8 cellular contexts compared by ENCODE assay signal in genomic region chr1:32464191-32464715, GRCh38. TPM values are rescaled to one million over a fixed set of nuclear protein-coding genes. Genes with fewer than 3 reads are reported as not detected.
DNase-seq lines count a peak whose midpoint lies in the region; FAIRE-seq and TF ChIP-seq lines count a peak whose summit lies in the region.

No MANE protein-coding gene starts in this region.

- H3K79me2 ChIP-seq in fibroblast of lung (ENCODE audit: control insufficient read depth, insufficient read depth, low read length) = no peaks in the 10 kb centered on the region

- H3K27ac ChIP-seq in SJSA1 (no peak overlapping the region), fibroblast of lung (ENCODE audit: insufficient read depth, low read length) (no peak overlapping the region), neuronal stem cell (replicated peaks; ENCODE audit: low read length) (no peak overlapping the region)

- no peak overlapping the region for H4K91ac ChIP-seq in neuronal stem cell (ENCODE audit: low read depth, low read length, poor library complexity)

- no peak for TF ChIP-seq CTCF in fibroblast of lung (conservative IDR thresholded peaks at IDR 0.05 in 1 of 2, IDR thresholded peaks at IDR 0.05 in 1 of 2; ENCODE audit: low read depth in 1 of 2, low read length in 2 of 2)

- no peak overlapping the region for H2BK12ac ChIP-seq in neuronal stem cell (ENCODE audit: low read length)

- DNase-seq in GM12891 (ENCODE audit: insufficient read length, low spot score) = no peak
- no peak for DNase-seq in SJSA1 (ENCODE audit: low read depth in 1 of 2, low spot score in 2 of 2)
- peak; percentile 13 to 27 for DNase-seq in fibroblast of lung (ENCODE audit: low read depth in 2 of 2)
- DNase-seq in neuronal stem cell (ENCODE audit: low spot score) = peak; percentile 35
- no peak for DNase-seq in hippocampal formation (lab: John Stamatoyannopoulos, UW)
- no peak for DNase-seq in putamen (ENCODE audit: low spot score)
- no peak for DNase-seq in iPS-NIHi11 (ENCODE audit: low spot score)
- no peak for DNase-seq in NCI-H2029 (lab: John Stamatoyannopoulos, UW)

- H3K9me3 ChIP-seq in SJSA1 (replicated peaks) (peaks cover 6% of the 10 kb centered on the region), fibroblast of lung (ENCODE audit: control insufficient read depth, insufficient read depth, low read depth, low read length) (no peaks in the 10 kb centered on the region), neuronal stem cell (replicated peaks in 1 of 2; ENCODE audit: control insufficient read depth in 2 of 2, insufficient read depth in 1 of 2, low read depth in 1 of 2, low read length in 2 of 2) (peaks cover 3 to 4% of the 10 kb centered on the region in 2 donors)

- H3K4ac ChIP-seq in neuronal stem cell (ENCODE audit: low read length) = no peak overlapping the region

- WGBS in neuronal stem cell (ENCODE audit: extremely low coverage in 2 of 2, insufficient read length in 2 of 2, insufficient replicate concordance in 1 of 2), 2 donors = no CpG with 5 or more reads among the region's 19 CpGs

- no peak overlapping the region for H3K9ac ChIP-seq in fibroblast of lung (ENCODE audit: insufficient read depth, low read length)
- H3K9ac ChIP-seq in neuronal stem cell (ENCODE audit: low read depth, low read length, poor library complexity) = no peak overlapping the region

- H3K14ac ChIP-seq in neuronal stem cell (ENCODE audit: low read length) = no peak overlapping the region

- H3K27me3 ChIP-seq in SJSA1 (replicated peaks) (peaks cover 32% of the 10 kb centered on the region), fibroblast of lung (ENCODE audit: control insufficient read depth, insufficient read depth, low read length) (peaks cover 30% of the 10 kb centered on the region), neuronal stem cell (ENCODE audit: control insufficient read depth in 3 of 3, insufficient read depth in 3 of 3, low read depth in 1 of 3, low read length in 3 of 3) (peaks cover 0 to 21% (median 0%) of the 10 kb centered on the region in 3 experiments)

- no peak for TF ChIP-seq POLR2A in GM12891 (IDR thresholded peaks at IDR 0.05; ENCODE audit: low read depth, low read length)

- no peak overlapping the region for H2AK5ac ChIP-seq in neuronal stem cell (ENCODE audit: low read depth, low read length)

- H3K18ac ChIP-seq in neuronal stem cell (ENCODE audit: low read length) = no peak overlapping the region

- H3K4me1 ChIP-seq in SJSA1 (replicated peaks) (peaks cover 11% of the 10 kb centered on the region), fibroblast of lung (ENCODE audit: control insufficient read depth, extremely low read depth, insufficient read depth, low read length) (peaks cover 2% of the 10 kb centered on the region), neuronal stem cell (ENCODE audit: control insufficient read depth in 2 of 2, insufficient read depth in 1 of 2, low read depth in 1 of 2, low read length in 2 of 2) (peaks cover 0 to 9% of the 10 kb centered on the region in 2 donors)

- no peaks in the 10 kb centered on the region for H3K79me1 ChIP-seq in neuronal stem cell (ENCODE audit: low read depth, low read length)

- FAIRE-seq in GM12891 (lab: Jason Lieb, UNC) = peak; percentile 66

- H3K4me2 ChIP-seq in fibroblast of lung (ENCODE audit: extremely low read depth, insufficient read depth, low read length) = peak overlapping the region; percentile 76
- H3K4me2 ChIP-seq in neuronal stem cell (ENCODE audit: insufficient read depth, low read length, poor library complexity, severe bottlenecking) = peak overlapping the region; percentile 58

- no peaks in the 10 kb centered on the region for H3K36me3 ChIP-seq in SJSA1
- no peaks in the 10 kb centered on the region for H3K36me3 ChIP-seq in fibroblast of lung (ENCODE audit: control insufficient read depth, insufficient read depth, low read length)
- H3K36me3 ChIP-seq in neuronal stem cell (replicated peaks in 1 of 2; ENCODE audit: control insufficient read depth in 2 of 2, insufficient read depth in 2 of 2, low read length in 2 of 2) = no peaks in the 10 kb centered on the region

- H3K23ac ChIP-seq in neuronal stem cell (ENCODE audit: low read depth, low read length, poor library complexity) = no peak overlapping the region

- H4K8ac ChIP-seq in neuronal stem cell (ENCODE audit: low read depth, low read length) = no peak overlapping the region

- no peak overlapping the region for H2BK5ac ChIP-seq in neuronal stem cell (ENCODE audit: low read length)

- no peak overlapping the region for H2BK120ac ChIP-seq in neuronal stem cell (ENCODE audit: low read depth, low read length)

- H2BK15ac ChIP-seq in neuronal stem cell (ENCODE audit: low read length) = no peak overlapping the region

- no peaks in the 10 kb centered on the region for H4K20me1 ChIP-seq in fibroblast of lung (ENCODE audit: control insufficient read depth, extremely low read depth, insufficient read depth, low read length)

- peak overlapping the region; percentile 24; the same call in 1 of the 2 replicates for H3K4me3 ChIP-seq in SJSA1
- peak overlapping the region; percentile 16 to 60 (median 38) for H3K4me3 ChIP-seq in fibroblast of lung (replicated peaks in 1 of 4; ENCODE audit: control extremely low read depth in 1 of 4, insufficient read depth in 1 of 4, low read depth in 3 of 4, low read length in 4 of 4)
- H3K4me3 ChIP-seq in neuronal stem cell (ENCODE audit: low read length in 2 of 2) = peak overlapping the region; percentile 76 to 82

- H2AFZ ChIP-seq in fibroblast of lung (ENCODE audit: low read length) (no peak overlapping the region), neuronal stem cell (ENCODE audit: low read length) (peak overlapping the region; percentile 96)

TF ChIP-seq in GM12891, 5 proteins besides CTCF, POLR2A, EP300 and RAD21:
- TF ChIP-seq PAX5 (IDR thresholded peaks at IDR 0.05; ENCODE audit: insufficient read depth, low read length, severe bottlenecking) (no peak), TAF1 (IDR thresholded peaks at IDR 0.05; ENCODE audit: low read depth, low read length) (no peak), POLR2AphosphoS5 (IDR thresholded peaks at IDR 0.05; ENCODE audit: low read depth, low read length) (no peak), SPI1 (IDR thresholded peaks at IDR 0.05; ENCODE audit: low read depth, low read length) (no peak), POU2F2 (IDR thresholded peaks at IDR 0.05; ENCODE audit: low read depth, low read length) (no peak)
TF ChIP-seq in GM12891: peak in this region for 0.

RNA-seq across cellular contexts. Expression of gene ZBTB8B, which starts 0.6 kb away (rescaled TPM):
- 0.04 TPM for polyA plus RNA-seq in GM12891 (2012; ENCODE audit: low read depth, missing spikeins)
- not detected in 2 replicates for total RNA-seq in SJSA1 (2014; rRNA removed; shearing (Covaris generic))
- not detected in 2 replicates for total RNA-seq in fibroblast of lung
- polyA plus RNA-seq in fibroblast of lung = not detected in 2 replicates
- polyA plus RNA-seq in fibroblast of lung (2012) = not detected in 2 replicates
- not detected in 2 replicates for polyA minus RNA-seq in fibroblast of lung (ENCODE audit: low replicate concordance)
- 1.9 TPM for polyA plus RNA-seq in neuronal stem cell (2013, experiment 1 of 2)
- polyA plus RNA-seq in neuronal stem cell (2013, experiment 2 of 2) = 2.0 TPM

Comparison
In these comparisons a context has a peak if more than half of its experiments do, and no peak if none do; other contexts are left out.
1. DNase-seq: peak in fibroblast of lung (2 of 2) and neuronal stem cell (single experiment); none in GM12891 (single experiment), SJSA1 (0 of 2), hippocampal formation (0 of 2), putamen (single experiment), iPS-NIHi11 (single experiment) and NCI-H2029 (single experiment).
2. H3K4me3 ChIP-seq: peak in every context shown above with its lines; median percentile 79 in neuronal stem cell; 38 in fibroblast of lung; 24 in SJSA1.